ENCODE assay signal across 8 cellular contexts in the genomic region with DNA sequence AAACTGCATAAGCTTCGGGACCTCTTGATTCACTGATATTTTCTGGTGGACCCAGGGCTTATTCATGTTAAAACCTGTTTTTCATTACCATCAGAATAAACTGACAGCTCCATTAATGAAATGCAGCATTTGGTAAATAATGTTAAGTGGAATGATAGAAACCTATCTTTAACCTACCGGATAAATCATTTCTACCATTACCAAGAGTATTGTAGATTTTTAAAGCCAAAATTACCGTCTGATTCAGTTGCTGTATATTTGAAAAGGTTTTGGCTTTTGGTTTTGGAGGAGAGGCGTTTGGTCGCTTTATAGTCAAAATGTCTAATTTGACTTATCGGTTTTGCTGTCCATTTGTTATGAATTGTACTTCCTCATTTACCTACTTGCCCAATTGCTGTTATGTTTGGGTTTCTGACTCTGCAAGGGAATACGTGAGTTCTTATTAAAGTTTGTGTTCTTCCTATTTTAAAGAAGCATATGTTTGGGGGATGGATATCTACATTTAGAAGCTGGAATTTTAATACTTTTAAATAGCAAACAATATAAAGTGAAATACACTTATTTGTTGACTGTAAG. TPM values are rescaled to one million over a fixed set of nuclear protein-coding genes. Genes with fewer than 3 reads are reported as not detected.
DNase-seq lines count a peak whose midpoint lies in the region; FAIRE-seq and TF ChIP-seq lines count a peak whose summit lies in the region.

No MANE protein-coding gene starts in this region.

- no peak for DNase-seq in AG10803 (ENCODE audit: low read depth)
- peak; percentile 28 for DNase-seq in medulla oblongata (ENCODE audit: extremely low spot score)
- DNase-seq in NCI-H510A (lab: John Stamatoyannopoulos, UW), result no peak
- no peak for DNase-seq in activated CD8-positive, alpha-beta memory T cell treated with anti-CD3 and anti-CD28 coated beads, Interleukin-2, amount 50 U/mL, for 48 hours
- DNase-seq in urothelium cell line (ENCODE audit: low spot score), result no peak
- no peak for DNase-seq in iPS-NIHi11 (ENCODE audit: low spot score)

- TF ChIP-seq CTCF in AG10803 (conservative IDR thresholded peaks at IDR 0.05; ENCODE audit: low read length), result no peak

- H3K27ac Mint-ChIP-seq in IgD-negative memory B cell, result peak overlapping the region; percentile 91 to 95 (median 92)

- no peaks in the 10 kb centered on the region for H3K27me3 Mint-ChIP-seq in IgD-negative memory B cell

- H3K4me3 ChIP-seq in AG10803 (ENCODE audit: low read length), result peak overlapping the region; percentile 82

- no peaks in the 10 kb centered on the region for H3K9me3 Mint-ChIP-seq in IgD-negative memory B cell

- H3K4me1 Mint-ChIP-seq in IgD-negative memory B cell, result peaks cover 17 to 23% (median 19%) of the 10 kb centered on the region in 3 donors

- peaks cover 4% of the 10 kb centered on the region for H3K36me3 Mint-ChIP-seq in IgD-negative memory B cell

- no peak for FAIRE-seq in urothelium cell line (lab: Jason Lieb, UNC)

- H3K4me3 Mint-ChIP-seq in IgD-negative memory B cell, result peak overlapping the region; percentile 83 to 98 (median 94)

- H3K27ac ChIP-seq in angular gyrus (ENCODE audit: low read depth, low read length), result peak overlapping the region; percentile 84

RNA-seq across cellular contexts. Expression of gene CUL3, which starts 1.1 kb away (rescaled TPM):
- polyA plus RNA-seq in IgD-negative memory B cell, result 31.8 TPM
